Comparison of ENCODE assay signal across 1 cellular context in the genomic region with DNA sequence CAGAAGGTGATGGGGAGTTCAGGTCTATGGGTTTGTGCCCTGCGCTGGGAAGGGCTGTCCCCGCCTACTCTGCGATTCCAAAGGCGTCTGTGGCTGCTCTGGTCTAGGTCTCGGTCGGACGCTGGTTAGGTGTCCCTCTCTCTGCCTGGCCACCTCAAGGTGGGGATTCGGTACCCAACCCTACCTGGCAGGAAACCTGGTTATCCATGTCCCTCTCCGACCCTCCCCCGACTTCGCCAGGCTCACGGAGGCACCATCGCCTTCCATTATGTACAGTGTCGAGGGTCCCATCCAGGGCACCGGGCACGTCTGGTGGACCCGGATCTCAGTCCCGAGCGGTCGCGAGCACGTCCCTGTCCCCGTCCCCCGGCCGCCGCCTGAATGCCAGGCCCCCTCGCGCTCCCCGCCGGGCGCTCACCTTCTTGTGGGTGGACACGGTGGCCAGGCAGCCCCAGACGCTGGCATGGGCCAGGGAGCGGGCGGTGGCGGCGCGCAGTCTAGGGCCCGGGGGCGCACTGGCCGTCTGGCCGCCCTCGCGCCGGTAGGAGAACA.
TF ChIP-seq lines count a peak whose summit lies in the region.

No MANE protein-coding gene starts in this region.

TF ChIP-seq in WTC11, 78 proteins besides CTCF, POLR2A, EP300 and RAD21 (continued from another document):
- TF ChIP-seq, protein P1, sequence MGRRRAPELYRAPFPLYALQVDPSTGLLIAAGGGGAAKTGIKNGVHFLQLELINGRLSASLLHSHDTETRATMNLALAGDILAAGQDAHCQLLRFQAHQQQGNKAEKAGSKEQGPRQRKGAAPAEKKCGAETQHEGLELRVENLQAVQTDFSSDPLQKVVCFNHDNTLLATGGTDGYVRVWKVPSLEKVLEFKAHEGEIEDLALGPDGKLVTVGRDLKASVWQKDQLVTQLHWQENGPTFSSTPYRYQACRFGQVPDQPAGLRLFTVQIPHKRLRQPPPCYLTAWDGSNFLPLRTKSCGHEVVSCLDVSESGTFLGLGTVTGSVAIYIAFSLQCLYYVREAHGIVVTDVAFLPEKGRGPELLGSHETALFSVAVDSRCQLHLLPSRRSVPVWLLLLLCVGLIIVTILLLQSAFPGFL (CRISPR knock-in tag; IDR thresholded peaks at IDR 0.05; ENCODE audit: borderline replicate concordance) = no peak
- TF ChIP-seq ZBTB43 (CRISPR knock-in tag; IDR thresholded peaks at IDR 0.05) (0 out of 2 replicates have a peak, but pooled peaks have one; percentile 29), JUN (CRISPR knock-in tag; IDR thresholded peaks at IDR 0.05) (no peak), TP53 (CRISPR knock-in tag; IDR thresholded peaks at IDR 0.05) (no peak), ETV6 (CRISPR knock-in tag; IDR thresholded peaks at IDR 0.05) (no peak), PRRX2 (CRISPR knock-in tag; IDR thresholded peaks at IDR 0.05) (no peak), ZNF121 (CRISPR knock-in tag; IDR thresholded peaks at IDR 0.05) (no peak)
TF ChIP-seq in WTC11: peak in this region for 3.
